In genomic region chr17:79931517-79932309, GRCh38 we compare ENCODE assay signal across 12 cellular contexts.
DNase-seq lines count a peak whose midpoint lies in the region; ATAC-seq lines count a peak whose summit lies in the region.
"Had no signal": no experiment of that assay in that cellular context is flagged by ENCODE, and none has a peak within 500 bp of the region (broad histone marks: within the 10 kb centered on the region; RNA-seq: fewer than 3 reads in every experiment).

No MANE protein-coding gene starts in this region.

- peaks cover 48 to 49% of the 10 kb centered on the region in 2 donors for H3K4me1 ChIP-seq in duodenal mucosa (ENCODE audit: control insufficient read depth in 1 of 2, insufficient read depth in 2 of 2, low read length in 2 of 2)
- H3K4me1 ChIP-seq: HAP-1 had no signal

- peaks cover 23 to 59% (median 25%) of the 10 kb centered on the region in 3 donors for H3K27me3 Mint-ChIP-seq in naive B cell

- no peaks in the 10 kb centered on the region for H3K9me3 ChIP-seq in duodenal mucosa (ENCODE audit: control insufficient read depth in 1 of 2, low read length in 2 of 2)
- H3K9me3 ChIP-seq: HAP-1 had no signal

- no peaks in the 10 kb centered on the region for H3K36me3 Mint-ChIP-seq in naive B cell

- H3K36me3 ChIP-seq in duodenal mucosa (ENCODE audit: control insufficient read depth in 1 of 2, insufficient read depth in 2 of 2, low read length in 2 of 2), result no peaks in the 10 kb centered on the region
- H3K36me3 ChIP-seq: HAP-1 had no signal

- no peak overlapping the region for H3K27ac Mint-ChIP-seq in naive B cell

- peak overlapping the region in 5 of 8 donors; percentile 2 to 69 (median 58) for H3K4me3 Mint-ChIP-seq in naive B cell

- H3K9me3 Mint-ChIP-seq in naive B cell, result no peaks in the 10 kb centered on the region

- DNase-seq in ELR (ENCODE audit: low read depth) (peak; percentile 30), HuH-7.5 (ENCODE audit: low spot score) (peak; percentile 85), naive B cell (no peak), iPS-NIHi7 (ENCODE audit: extremely low spot score) (no peak), GOT3 (lab: John Stamatoyannopoulos, UW) (no peak), NCI-H1417 treated with DMSO at 0.1 percent for 48 hours (lab: John Stamatoyannopoulos, UW) (no peak), head of caudate nucleus (no peak)
- DNase-seq: activated T-cell treated with anti-CD3 and anti-CD28 coated beads for 4 hours; central memory CD4-positive, alpha-beta T cell; NK-92 treated with Interleukin-12 subunit alpha and Interleukin-12 subunit beta, amount 100 ng/mL, for 24 hours had no signal

- peaks cover 8 to 66% (median 54%) of the 10 kb centered on the region in 3 donors for H3K4me1 Mint-ChIP-seq in naive B cell

- peak overlapping the region; percentile 61 for H3K27ac ChIP-seq in duodenal mucosa (ENCODE audit: low read depth, low read length)

- H3K27me3 ChIP-seq in duodenal mucosa (ENCODE audit: control insufficient read depth in 1 of 2, insufficient read depth in 2 of 2, low read length in 2 of 2), result peaks cover 0 to 4% of the 10 kb centered on the region in 2 donors

- H3K9ac ChIP-seq in duodenal mucosa (ENCODE audit: low read depth in 1 of 2, low read length in 2 of 2), result peak overlapping the region; percentile 18 to 62

- peak; percentile 37 to 45 for ATAC-seq in naive B cell (ENCODE audit: low read depth in 2 of 2)

- no peak overlapping the region for H3K4me3 ChIP-seq in duodenal mucosa (ENCODE audit: low read depth in 1 of 2, low read length in 2 of 2)
- H3K4me3 ChIP-seq: HAP-1 had no signal

- intact Hi-C loops in head of caudate nucleus (cut with DNase I), result no loop called here

Comparison
In these comparisons a context has a peak if more than half of its experiments do, and no peak if none do; other contexts are left out.
1. DNase-seq: peak in ELR (single experiment) and HuH-7.5 (single experiment); none in naive B cell (single experiment), iPS-NIHi7 (single experiment), GOT3 (single experiment), NCI-H1417 treated with DMSO at 0.1 percent for 48 hours (single experiment) and head of caudate nucleus (0 of 42).